21 cellular contexts compared by ENCODE assay signal in the genomic region with DNA sequence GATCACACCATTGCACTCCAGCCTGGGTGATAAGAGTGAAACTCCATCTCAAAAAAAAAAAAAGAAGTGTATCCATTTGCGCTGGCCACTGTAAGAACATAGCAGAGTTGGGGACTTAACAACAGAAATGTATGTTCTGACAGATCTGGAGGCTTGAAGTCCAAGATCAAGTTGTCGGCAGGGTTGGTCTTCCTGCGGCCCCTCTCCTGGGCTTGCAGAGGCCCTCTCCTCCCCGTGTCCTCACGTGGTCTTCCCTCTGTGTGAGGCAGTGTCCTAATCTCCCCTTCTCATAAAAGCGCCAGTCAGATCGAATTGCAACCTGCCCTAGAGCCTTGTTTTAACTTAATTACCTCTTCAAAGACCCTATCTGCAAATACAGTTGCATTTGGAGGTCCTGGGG. TPM values are rescaled to one million over a fixed set of nuclear protein-coding genes. Genes with fewer than 3 reads are reported as not detected.
DNase-seq lines count a peak whose midpoint lies in the region; ATAC-seq, FAIRE-seq and TF ChIP-seq lines count a peak whose summit lies in the region.
"Had no signal": no experiment of that assay in that cellular context is flagged by ENCODE, and none has a peak within 500 bp of the region (broad histone marks: within the 10 kb centered on the region; RNA-seq: fewer than 3 reads in every experiment).

No MANE protein-coding gene starts in this region.

- POLR2A ChIA-PET in HEK293T (lab: Yijun Ruan, JAX) (no interaction called here), K562 (lab: Yijun Ruan, JAX) (no interaction called here)

- FAIRE-seq in K562 (lab: Jason Lieb, UNC) (no peak), GM12891 (lab: Jason Lieb, UNC) (no peak)
- FAIRE-seq: D721Med had no signal

- H3K27me3 Mint-ChIP-seq in mesothelial cell of epicardium (ENCODE audit: low read depth) = no peaks in the 10 kb centered on the region

- no peak overlapping the region for H3K4me3 ChIP-seq in K562
- H3K4me3 ChIP-seq: BLaER1 treated with 17β-estradiol and CSF1 and Interleukin-3, amounts not matched to agents 10 nM and 100 nM; Peyer's patch; SJSA1 had no signal

- peak; percentile 5 for DNase-seq in G401 (ENCODE audit: low spot score)
- DNase-seq in HEK293T (ENCODE audit: extremely low spot score) = peak; percentile 48
- no peak for DNase-seq in K562 (ENCODE audit: extremely low read depth in 1 of 4, low spot score in 3 of 4)
- no peak for DNase-seq in mesothelial cell of epicardium (ENCODE audit: low spot score in 2 of 2, unreplicated experiment in 2 of 2)
- DNase-seq in HT-29 (ENCODE audit: low spot score) = no peak
- no peak for DNase-seq in NCI-H1105 treated with DMSO at 0.1 percent for 48 hours (lab: John Stamatoyannopoulos, UW)
- DNase-seq in GM12891 (ENCODE audit: insufficient read length, low spot score) = no peak
- DNase-seq: DND-41; GDM1; MV-4-11; NCI-H1417; NCI-H187 treated with DMSO at 0.1 percent for 48 hours; NCI-H345; NCI-H69; NK-92 treated with Interleukin-12 subunit alpha and Interleukin-12 subunit beta, amount 100 ng/mL, for 24 hours; Peyer's patch had no signal

- no peaks in the 10 kb centered on the region for H3K9me1 ChIP-seq in K562 (ENCODE audit: control insufficient read depth, insufficient read depth, low read length)

- H3K9me3 Mint-ChIP-seq in mesothelial cell of epicardium = peaks cover 12% of the 10 kb centered on the region

- peaks cover 22% of the 10 kb centered on the region for H3K4me1 Mint-ChIP-seq in mesothelial cell of epicardium

- BruUV-seq in K562 (replicated peaks; lab: Mats Ljungman, UMichigan) = no TSS peak

- H3K79me2 ChIP-seq in K562 (ENCODE audit: control insufficient read depth, insufficient read depth, low read length) = no peaks in the 10 kb centered on the region

- TF ChIP-seq RAD21 in K562 (CRISPR knock-in tag; conservative IDR thresholded peaks at IDR 0.05 in 1 of 2, IDR thresholded peaks at IDR 0.05 in 1 of 2) = no peak

- H3K27ac Mint-ChIP-seq in mesothelial cell of epicardium = peak overlapping the region; percentile 90

- TF ChIP-seq CTCF in K562 (IDR thresholded peaks at IDR 0.05 in 2 of 3, conservative IDR thresholded peaks at IDR 0.05 in 1 of 3; ENCODE audit: insufficient read depth in 2 of 3, low read depth in 1 of 3, low read length in 3 of 3) (no peak), mesothelial cell of epicardium (IDR thresholded peaks at IDR 0.05; ENCODE audit: unreplicated experiment) (no peak)

- no peak overlapping the region for H3K4me3 Mint-ChIP-seq in mesothelial cell of epicardium

- 1% methylated on average over 7 of the region's 7 CpGs for WGBS in K562 (ENCODE audit: insufficient coverage, low coverage, missing lambda C conversion rate)

- H3K36me3 ChIP-seq in K562 (ENCODE audit: control insufficient read depth, insufficient read depth, low read length) = no peaks in the 10 kb centered on the region
- H3K36me3 ChIP-seq: BLaER1 treated with 17β-estradiol and CSF1 and Interleukin-3, amounts not matched to agents 10 nM and 100 nM; Peyer's patch; SJSA1 had no signal

- no peak overlapping the region for H3K27ac ChIP-seq in K562 (ENCODE audit: extremely low read depth, low read depth, low read length)
- H3K27ac ChIP-seq: BLaER1 treated with 17β-estradiol and CSF1 and Interleukin-3, amounts not matched to agents 10 nM and 100 nM; KMS-11; Peyer's patch; SJSA1 had no signal

- TF ChIP-seq EP300 in K562 (IDR thresholded peaks at IDR 0.05; ENCODE audit: low read length) = no peak

- no peaks in the 10 kb centered on the region; a peak in 1 of 5 replicates for H3K4me1 ChIP-seq in K562 (replicated peaks in 1 of 2; ENCODE audit: control insufficient read depth in 2 of 2, insufficient read depth in 2 of 2, low read length in 2 of 2)
- H3K4me1 ChIP-seq: BLaER1 treated with 17β-estradiol and CSF1 and Interleukin-3, amounts not matched to agents 10 nM and 100 nM; Peyer's patch; SJSA1 had no signal

- peaks cover 25 to 46% of the 10 kb centered on the region in 2 experiments for H3K27me3 ChIP-seq in K562 (ENCODE audit: control insufficient read depth in 2 of 2, insufficient read depth in 2 of 2, low read length in 2 of 2)
- H3K27me3 ChIP-seq: BLaER1 treated with 17β-estradiol and CSF1 and Interleukin-3, amounts not matched to agents 10 nM and 100 nM; Peyer's patch had no signal

- H4K20me1 ChIP-seq in K562 (replicated peaks; ENCODE audit: control insufficient read depth, insufficient read depth, low read length) = no peaks in the 10 kb centered on the region
- H4K20me1 ChIP-seq: BLaER1 treated with 17β-estradiol and CSF1 and Interleukin-3, amounts not matched to agents 10 nM and 100 nM had no signal

- CTCF ChIA-PET in HEK293T (lab: Yijun Ruan, JAX) = no interaction called here
- CTCF ChIA-PET in K562 (lab: Yijun Ruan, JAX; ENCODE audit: low intra/inter-chr PET ratio) = no interaction called here

- in situ Hi-C loops in G401 (cut with HindIII; ENCODE audit: low sequenced_read_pairs) (no loop called here), K562 (cut with MboI) (no loop called here)

- H3K36me3 Mint-ChIP-seq in mesothelial cell of epicardium = peaks cover 3% of the 10 kb centered on the region

- no peak overlapping the region for H2AFZ ChIP-seq in K562 (ENCODE audit: low read depth, low read length)

- TF ChIP-seq POLR2A in K562 (conservative IDR thresholded peaks at IDR 0.05) (no peak), GM12891 (IDR thresholded peaks at IDR 0.05; ENCODE audit: low read depth, low read length) (no peak)

- H3K4me2 ChIP-seq in K562 (ENCODE audit: insufficient read depth, low read length) = no peak overlapping the region
- H3K4me2 ChIP-seq: BLaER1 treated with 17β-estradiol and CSF1 and Interleukin-3, amounts not matched to agents 10 nM and 100 nM; KMS-11 had no signal

- H3K9ac ChIP-seq in K562 (ENCODE audit: insufficient read depth in 1 of 2, low read depth in 2 of 2, low read length in 2 of 2) = no peak overlapping the region
- H3K9ac ChIP-seq: BLaER1 treated with 17β-estradiol and CSF1 and Interleukin-3, amounts not matched to agents 10 nM and 100 nM; KMS-11 had no signal

- no peak for ATAC-seq in K562
- ATAC-seq: HCT116 had no signal

- no peaks in the 10 kb centered on the region for H3K9me3 ChIP-seq in K562 (replicated peaks; ENCODE audit: control insufficient read depth, insufficient read depth, low read depth, low read length)
- H3K9me3 ChIP-seq: Peyer's patch, SJSA1 had no signal

- intact Hi-C loops in K562 (cut with micrococcal nuclease) = loop anchor here (5.0 kb wide), 1 partner anchor 436 kb away; no protein-coding TSS in a partner anchor

TF ChIP-seq in HEK293T, 16 proteins besides CTCF, POLR2A, EP300 and RAD21 (continues in another document):
- TF ChIP-seq, protein P1, sequence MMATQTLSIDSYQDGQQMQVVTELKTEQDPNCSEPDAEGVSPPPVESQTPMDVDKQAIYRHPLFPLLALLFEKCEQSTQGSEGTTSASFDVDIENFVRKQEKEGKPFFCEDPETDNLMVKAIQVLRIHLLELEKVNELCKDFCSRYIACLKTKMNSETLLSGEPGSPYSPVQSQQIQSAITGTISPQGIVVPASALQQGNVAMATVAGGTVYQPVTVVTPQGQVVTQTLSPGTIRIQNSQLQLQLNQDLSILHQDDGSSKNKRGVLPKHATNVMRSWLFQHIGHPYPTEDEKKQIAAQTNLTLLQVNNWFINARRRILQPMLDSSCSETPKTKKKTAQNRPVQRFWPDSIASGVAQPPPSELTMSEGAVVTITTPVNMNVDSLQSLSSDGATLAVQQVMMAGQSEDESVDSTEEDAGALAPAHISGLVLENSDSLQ (IDR thresholded peaks at IDR 0.05) = peak; percentile 93

TF ChIP-seq in K562, 482 proteins besides CTCF, POLR2A, EP300 and RAD21 (continues in another document):
- TF ChIP-seq TAF7 (tag; IDR thresholded peaks at IDR 0.05) = no peak
- TF ChIP-seq TCF15 (CRISPR knock-in tag; IDR thresholded peaks at IDR 0.05) = no peak

TF ChIP-seq in GM12891, 5 proteins besides CTCF, POLR2A, EP300 and RAD21:
- TF ChIP-seq POU2F2 (IDR thresholded peaks at IDR 0.05; ENCODE audit: low read depth, low read length) = no peak

RNA-seq across cellular contexts. Expression of gene MT1HL1, which starts 52.6 kb away (rescaled TPM):
- not detected in 2 replicates for total RNA-seq in G401 (2014; rRNA removed; shearing (Covaris generic))
- not detected in 2 replicates for total RNA-seq in K562 (2011; cell fraction: chromatin; rRNA removed; ENCODE audit: low replicate concordance)
- total RNA-seq in K562 (2011; cell fraction: nucleolus; rRNA removed) = not detected in 2 replicates
- not detected in 2 replicates for total RNA-seq in K562 (2011; cell fraction: nucleoplasm; rRNA removed)
- total RNA-seq in K562 (2014; rRNA removed) (not detected in 2 replicates), K562 (2014; rRNA removed; fragmentation: Illumina TruSeq; extraction: Trizol) (not detected in 2 replicates), K562 (2015; rRNA removed; fragmentation: Illumina TruSeq; extraction: Trizol) (not detected in 2 replicates), K562 (2021) (not detected in 2 replicates), mesothelial cell of epicardium (not detected in 3 replicates)
- polyA plus RNA-seq in K562 (2011; rRNA removed) (not detected in 2 replicates), K562 (2014; fragmentation: Illumina TruSeq; extraction: Trizol) (not detected in 2 replicates), K562 (2014; fragmentation: Nextera tagmentation; extraction: Ambion mirVana) (not detected), K562 (2014; rRNA removed) (not detected in 2 replicates)
- polyA plus RNA-seq in K562 (2011; cell fraction: cytosol; rRNA removed) = not detected in 2 replicates
- not detected in 2 replicates for polyA plus RNA-seq in K562 (2011; cell fraction: nucleus; rRNA removed)
- polyA plus RNA-seq in K562 (2012) = not detected in 2 replicates
- not detected in 2 replicates for polyA minus RNA-seq in K562 (2011; rRNA and poly(A)+ RNA removed)
- polyA minus RNA-seq in K562 (2011; cell fraction: cytosol; rRNA and poly(A)+ RNA removed) = not detected in 2 replicates
- not detected in 2 replicates for polyA minus RNA-seq in K562 (2011; cell fraction: nucleus; rRNA and poly(A)+ RNA removed)
- total RNA-seq in HT-29 (2014; rRNA removed; shearing (Covaris generic)) = not detected in 2 replicates
- not detected for polyA plus RNA-seq in GM12891 (2012; ENCODE audit: low read depth, missing spikeins)
- total RNA-seq: Peyer's patch, SJSA1 had no signal

Comparison
In these comparisons a context has a peak if more than half of its experiments do, and no peak if none do; other contexts are left out.
1. DNase-seq: peak in G401 (single experiment) and HEK293T (single experiment); none in K562 (0 of 4), mesothelial cell of epicardium (0 of 2), HT-29 (single experiment), NCI-H1105 treated with DMSO at 0.1 percent for 48 hours (single experiment) and GM12891 (single experiment).